ENCODE assay signal across 12 cellular contexts in genomic region chr4:154004859-154005520, GRCh38.
DNase-seq lines count a peak whose midpoint lies in the region; ATAC-seq and TF ChIP-seq lines count a peak whose summit lies in the region.
"Had no signal": no experiment of that assay in that cellular context is flagged by ENCODE, and none has a peak within 500 bp of the region (broad histone marks: within the 10 kb centered on the region; RNA-seq: fewer than 3 reads in every experiment).

No MANE protein-coding gene starts in this region.

- DNase-seq in left cardiac atrium (no peak), cardiac septum (ENCODE audit: low spot score) (no peak), fibroblast of gingiva (ENCODE audit: low read depth) (peak; percentile 99), omental fat pad (ENCODE audit: low spot score) (no peak), hippocampal formation (lab: John Stamatoyannopoulos, UW) (no peak), NCI-H2107 (lab: John Stamatoyannopoulos, UW) (no peak), GM13976 (ENCODE audit: low spot score) (no peak)
- no peak for DNase-seq in activated naive CD4-positive, alpha-beta T cell treated with anti-CD3 and anti-CD28 coated beads for 36 hours
- DNase-seq: activated gamma-delta T cell treated with Interleukin-2 at 50 U/mL for 16 hours, NCI-H2081 treated with DMSO at 0.1 percent for 48 hours had no signal

- no peaks in the 10 kb centered on the region for H3K36me3 Mint-ChIP-seq in activated naive CD4-positive, alpha-beta T cell treated with anti-CD3 and anti-CD28 coated beads for 36 hours (ENCODE audit: low read depth)

- ATAC-seq in left cardiac atrium (peak; percentile 67 to 94), omental fat pad (ENCODE audit: low FRiP score) (peak; percentile 98)
- ATAC-seq: GM23338, Panc1 had no signal

- intact Hi-C loops in left cardiac atrium (cut with DNase I) (no loop called here), cardiac septum (cut with DNase I) (loop anchor here (10.0 kb wide), 1 partner anchor 210 kb away; no protein-coding TSS in a partner anchor)
- intact Hi-C loops in activated naive CD4-positive, alpha-beta T cell treated with anti-CD3 and anti-CD28 coated beads for 36 hours (cut with micrococcal nuclease) = no loop called here

- no peak overlapping the region for H3K27ac Mint-ChIP-seq in activated naive CD4-positive, alpha-beta T cell treated with anti-CD3 and anti-CD28 coated beads for 36 hours
- H3K27ac Mint-ChIP-seq: GM23338 had no signal

- H3K4me3 Mint-ChIP-seq in activated naive CD4-positive, alpha-beta T cell treated with anti-CD3 and anti-CD28 coated beads for 36 hours = no peak overlapping the region
- H3K4me3 Mint-ChIP-seq: GM23338 had no signal

- in situ Hi-C loops in GM13976 (cut with MboI; ENCODE audit: low sequenced_read_pairs, unreplicated experiment) = no loop called here

- no peak for TF ChIP-seq CTCF in omental fat pad (IDR thresholded peaks at IDR 0.05)
- TF ChIP-seq CTCF in GM13976 (IDR thresholded peaks at IDR 0.05; ENCODE audit: borderline replicate concordance, control extremely low read depth, extremely low read depth, insufficient read depth, missing control alignments) = no peak

- CTCF ChIA-PET in activated naive CD4-positive, alpha-beta T cell treated with anti-CD3 and anti-CD28 coated beads for 36 hours (lab: Charles Lee) = interaction anchor here (0.5 kb wide), 1 partner anchor 72 kb away, joined by 4 read pairs; no protein-coding TSS in a partner anchor

- H3K27me3 Mint-ChIP-seq in activated naive CD4-positive, alpha-beta T cell treated with anti-CD3 and anti-CD28 coated beads for 36 hours (ENCODE audit: low read depth) = peaks cover 5% of the 10 kb centered on the region

- H3K9me3 Mint-ChIP-seq in activated naive CD4-positive, alpha-beta T cell treated with anti-CD3 and anti-CD28 coated beads for 36 hours = no peaks in the 10 kb centered on the region
- H3K9me3 Mint-ChIP-seq: GM23338 had no signal

- no peaks in the 10 kb centered on the region for H3K4me1 Mint-ChIP-seq in activated naive CD4-positive, alpha-beta T cell treated with anti-CD3 and anti-CD28 coated beads for 36 hours (ENCODE audit: low read depth)
